1 cellular context compared by ENCODE assay signal in the genomic region with DNA sequence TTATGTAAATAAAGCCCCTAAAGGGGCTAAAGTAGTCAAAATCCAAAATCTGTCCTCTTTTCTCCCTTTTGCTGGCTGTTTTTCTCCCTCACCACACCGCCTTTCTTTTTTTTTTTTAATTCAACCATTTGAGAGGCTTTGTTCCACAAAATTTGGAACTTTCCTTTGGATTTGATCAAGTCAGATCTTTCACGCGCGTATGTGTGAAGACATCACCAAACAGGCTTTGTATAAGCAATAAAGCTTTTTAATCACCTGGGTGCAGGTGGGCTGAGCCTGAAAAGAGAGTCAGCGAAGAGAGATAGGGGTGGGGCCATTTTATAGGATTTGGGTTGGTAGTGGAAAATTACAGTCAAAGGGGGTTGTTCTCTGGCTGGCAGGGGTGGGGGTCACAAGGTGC.
TF ChIP-seq lines count a peak whose summit lies in the region.

No MANE protein-coding gene starts in this region.

TF ChIP-seq in GM23338, 12 proteins besides CTCF, POLR2A, EP300 and RAD21:
- no peak for TF ChIP-seq EZH2 (IDR thresholded peaks at IDR 0.05; ENCODE audit: low read depth, unreplicated experiment)
- no peak for TF ChIP-seq POLR2AphosphoS5 (IDR thresholded peaks at IDR 0.05; ENCODE audit: low read depth)
- TF ChIP-seq ZNF331 (CRISPR knock-in tag; IDR thresholded peaks at IDR 0.05; ENCODE audit: low read depth): no peak
- TF ChIP-seq, protein P1, sequence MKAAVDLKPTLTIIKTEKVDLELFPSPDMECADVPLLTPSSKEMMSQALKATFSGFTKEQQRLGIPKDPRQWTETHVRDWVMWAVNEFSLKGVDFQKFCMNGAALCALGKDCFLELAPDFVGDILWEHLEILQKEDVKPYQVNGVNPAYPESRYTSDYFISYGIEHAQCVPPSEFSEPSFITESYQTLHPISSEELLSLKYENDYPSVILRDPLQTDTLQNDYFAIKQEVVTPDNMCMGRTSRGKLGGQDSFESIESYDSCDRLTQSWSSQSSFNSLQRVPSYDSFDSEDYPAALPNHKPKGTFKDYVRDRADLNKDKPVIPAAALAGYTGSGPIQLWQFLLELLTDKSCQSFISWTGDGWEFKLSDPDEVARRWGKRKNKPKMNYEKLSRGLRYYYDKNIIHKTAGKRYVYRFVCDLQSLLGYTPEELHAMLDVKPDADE (IDR thresholded peaks at IDR 0.05): no peak
- no peak for TF ChIP-seq NANOG (IDR thresholded peaks at IDR 0.05; ENCODE audit: borderline replicate concordance)
- no peak for TF ChIP-seq CREB1 (CRISPR knock-in tag; IDR thresholded peaks at IDR 0.05; ENCODE audit: low read depth)
- no peak for TF ChIP-seq STAT1 (IDR thresholded peaks at IDR 0.05; ENCODE audit: unreplicated experiment)
- TF ChIP-seq REST (IDR thresholded peaks at IDR 0.05; ENCODE audit: unreplicated experiment): no peak
- TF ChIP-seq JUNB (IDR thresholded peaks at IDR 0.05; ENCODE audit: unreplicated experiment): no peak
- no peak for TF ChIP-seq EZH2phosphoT487 (IDR thresholded peaks at IDR 0.05; ENCODE audit: unreplicated experiment)
